ENCODE assay signal across 1 cellular context in genomic region chr20:49616154-49617007, GRCh38.
TF ChIP-seq lines count a peak whose summit lies in the region.

No MANE protein-coding gene starts in this region.

TF ChIP-seq in HepG2, 621 proteins besides CTCF, POLR2A, EP300 and RAD21:
- 0 out of 2 replicates have a peak, but pooled peaks have one; percentile 46 for TF ChIP-seq SP4 (CRISPR knock-in tag; IDR thresholded peaks at IDR 0.05)
- no peak for TF ChIP-seq KDM2A (CRISPR knock-in tag; IDR thresholded peaks at IDR 0.05; ENCODE audit: borderline replicate concordance, low read depth)
- TF ChIP-seq TFAP4 (IDR thresholded peaks at IDR 0.05; ENCODE audit: borderline replicate concordance, low read depth) = no peak
- peak; percentile 98 for TF ChIP-seq ZNF205 (CRISPR knock-in tag; IDR thresholded peaks at IDR 0.05)
- TF ChIP-seq ZNF629 (CRISPR knock-in tag; conservative IDR thresholded peaks at IDR 0.05) = peak; percentile 84
- TF ChIP-seq ASH2L (IDR thresholded peaks at IDR 0.05; ENCODE audit: insufficient read length, low read depth, low read length) = peak; percentile 26
- TF ChIP-seq, protein P1, sequence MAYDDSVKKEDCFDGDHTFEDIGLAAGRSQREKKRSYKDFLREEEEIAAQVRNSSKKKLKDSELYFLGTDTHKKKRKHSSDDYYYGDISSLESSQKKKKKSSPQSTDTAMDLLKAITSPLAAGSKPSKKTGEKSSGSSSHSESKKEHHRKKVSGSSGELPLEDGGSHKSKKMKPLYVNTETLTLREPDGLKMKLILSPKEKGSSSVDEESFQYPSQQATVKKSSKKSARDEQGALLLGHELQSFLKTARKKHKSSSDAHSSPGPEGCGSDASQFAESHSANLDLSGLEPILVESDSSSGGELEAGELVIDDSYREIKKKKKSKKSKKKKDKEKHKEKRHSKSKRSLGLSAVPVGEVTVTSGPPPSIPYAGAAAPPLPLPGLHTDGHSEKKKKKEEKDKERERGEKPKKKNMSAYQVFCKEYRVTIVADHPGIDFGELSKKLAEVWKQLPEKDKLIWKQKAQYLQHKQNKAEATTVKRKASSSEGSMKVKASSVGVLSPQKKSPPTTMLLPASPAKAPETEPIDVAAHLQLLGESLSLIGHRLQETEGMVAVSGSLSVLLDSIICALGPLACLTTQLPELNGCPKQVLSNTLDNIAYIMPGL (CRISPR knock-in tag; IDR thresholded peaks at IDR 0.05; ENCODE audit: borderline replicate concordance in 1 of 2, low read depth in 1 of 2) = 0 out of 4 replicates have a peak, but pooled peaks of 1 of the 2 experiments have one; percentile 46
- TF ChIP-seq, protein P2, sequence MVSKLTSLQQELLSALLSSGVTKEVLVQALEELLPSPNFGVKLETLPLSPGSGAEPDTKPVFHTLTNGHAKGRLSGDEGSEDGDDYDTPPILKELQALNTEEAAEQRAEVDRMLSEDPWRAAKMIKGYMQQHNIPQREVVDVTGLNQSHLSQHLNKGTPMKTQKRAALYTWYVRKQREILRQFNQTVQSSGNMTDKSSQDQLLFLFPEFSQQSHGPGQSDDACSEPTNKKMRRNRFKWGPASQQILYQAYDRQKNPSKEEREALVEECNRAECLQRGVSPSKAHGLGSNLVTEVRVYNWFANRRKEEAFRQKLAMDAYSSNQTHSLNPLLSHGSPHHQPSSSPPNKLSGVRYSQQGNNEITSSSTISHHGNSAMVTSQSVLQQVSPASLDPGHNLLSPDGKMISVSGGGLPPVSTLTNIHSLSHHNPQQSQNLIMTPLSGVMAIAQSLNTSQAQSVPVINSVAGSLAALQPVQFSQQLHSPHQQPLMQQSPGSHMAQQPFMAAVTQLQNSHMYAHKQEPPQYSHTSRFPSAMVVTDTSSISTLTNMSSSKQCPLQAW (CRISPR knock-in tag; IDR thresholded peaks at IDR 0.05) = no peak
- TF ChIP-seq CREM (IDR thresholded peaks at IDR 0.05) = no peak
- no peak for TF ChIP-seq CREM (CRISPR knock-in tag; IDR thresholded peaks at IDR 0.05)
- TF ChIP-seq GMEB1 (CRISPR knock-in tag; IDR thresholded peaks at IDR 0.05; ENCODE audit: borderline replicate concordance) = 0 out of 2 replicates have a peak, but pooled peaks have one; percentile 31
- 0 out of 2 replicates have a peak, but pooled peaks have one; percentile 7 for TF ChIP-seq ZSCAN21 (CRISPR knock-in tag; IDR thresholded peaks at IDR 0.05; ENCODE audit: borderline replicate concordance)
- TF ChIP-seq ZNF317 (CRISPR knock-in tag; IDR thresholded peaks at IDR 0.05) = 0 out of 2 replicates have a peak, but pooled peaks have one; percentile 38
- TF ChIP-seq, protein P3, sequence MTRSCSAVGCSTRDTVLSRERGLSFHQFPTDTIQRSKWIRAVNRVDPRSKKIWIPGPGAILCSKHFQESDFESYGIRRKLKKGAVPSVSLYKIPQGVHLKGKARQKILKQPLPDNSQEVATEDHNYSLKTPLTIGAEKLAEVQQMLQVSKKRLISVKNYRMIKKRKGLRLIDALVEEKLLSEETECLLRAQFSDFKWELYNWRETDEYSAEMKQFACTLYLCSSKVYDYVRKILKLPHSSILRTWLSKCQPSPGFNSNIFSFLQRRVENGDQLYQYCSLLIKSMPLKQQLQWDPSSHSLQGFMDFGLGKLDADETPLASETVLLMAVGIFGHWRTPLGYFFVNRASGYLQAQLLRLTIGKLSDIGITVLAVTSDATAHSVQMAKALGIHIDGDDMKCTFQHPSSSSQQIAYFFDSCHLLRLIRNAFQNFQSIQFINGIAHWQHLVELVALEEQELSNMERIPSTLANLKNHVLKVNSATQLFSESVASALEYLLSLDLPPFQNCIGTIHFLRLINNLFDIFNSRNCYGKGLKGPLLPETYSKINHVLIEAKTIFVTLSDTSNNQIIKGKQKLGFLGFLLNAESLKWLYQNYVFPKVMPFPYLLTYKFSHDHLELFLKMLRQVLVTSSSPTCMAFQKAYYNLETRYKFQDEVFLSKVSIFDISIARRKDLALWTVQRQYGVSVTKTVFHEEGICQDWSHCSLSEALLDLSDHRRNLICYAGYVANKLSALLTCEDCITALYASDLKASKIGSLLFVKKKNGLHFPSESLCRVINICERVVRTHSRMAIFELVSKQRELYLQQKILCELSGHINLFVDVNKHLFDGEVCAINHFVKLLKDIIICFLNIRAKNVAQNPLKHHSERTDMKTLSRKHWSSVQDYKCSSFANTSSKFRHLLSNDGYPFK (CRISPR knock-in tag; IDR thresholded peaks at IDR 0.05; ENCODE audit: borderline replicate concordance) = no peak
- no peak for TF ChIP-seq ZNF12 (CRISPR knock-in tag; IDR thresholded peaks at IDR 0.05)
- peak; percentile 49 for TF ChIP-seq IKZF4 (CRISPR knock-in tag; IDR thresholded peaks at IDR 0.05; ENCODE audit: borderline replicate concordance, low read depth, not compliant biosample characterization)
- TF ChIP-seq ZNF136 (CRISPR knock-in tag; IDR thresholded peaks at IDR 0.05; ENCODE audit: low read depth) = 0 out of 2 replicates have a peak, but pooled peaks have one; percentile 71
- no peak for TF ChIP-seq HNRNPH1 (optimal IDR thresholded peaks at IDR 0.05; ENCODE audit: low read depth, low read length)
- 0 out of 2 replicates have a peak, but pooled peaks have one; percentile 13 for TF ChIP-seq NR2F2 (IDR thresholded peaks at IDR 0.05; ENCODE audit: borderline replicate concordance, low read depth)
- TF ChIP-seq ZNF598 (CRISPR knock-in tag; IDR thresholded peaks at IDR 0.05; ENCODE audit: borderline replicate concordance) = 0 out of 2 replicates have a peak, but pooled peaks have one; percentile 28
- TF ChIP-seq, protein P4, sequence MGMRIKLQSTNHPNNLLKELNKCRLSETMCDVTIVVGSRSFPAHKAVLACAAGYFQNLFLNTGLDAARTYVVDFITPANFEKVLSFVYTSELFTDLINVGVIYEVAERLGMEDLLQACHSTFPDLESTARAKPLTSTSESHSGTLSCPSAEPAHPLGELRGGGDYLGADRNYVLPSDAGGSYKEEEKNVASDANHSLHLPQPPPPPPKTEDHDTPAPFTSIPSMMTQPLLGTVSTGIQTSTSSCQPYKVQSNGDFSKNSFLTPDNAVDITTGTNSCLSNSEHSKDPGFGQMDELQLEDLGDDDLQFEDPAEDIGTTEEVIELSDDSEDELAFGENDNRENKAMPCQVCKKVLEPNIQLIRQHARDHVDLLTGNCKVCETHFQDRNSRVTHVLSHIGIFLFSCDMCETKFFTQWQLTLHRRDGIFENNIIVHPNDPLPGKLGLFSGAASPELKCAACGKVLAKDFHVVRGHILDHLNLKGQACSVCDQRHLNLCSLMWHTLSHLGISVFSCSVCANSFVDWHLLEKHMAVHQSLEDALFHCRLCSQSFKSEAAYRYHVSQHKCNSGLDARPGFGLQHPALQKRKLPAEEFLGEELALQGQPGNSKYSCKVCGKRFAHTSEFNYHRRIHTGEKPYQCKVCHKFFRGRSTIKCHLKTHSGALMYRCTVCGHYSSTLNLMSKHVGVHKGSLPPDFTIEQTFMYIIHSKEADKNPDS (CRISPR knock-in tag; IDR thresholded peaks at IDR 0.05) = no peak
- TF ChIP-seq SALL2 (CRISPR knock-in tag; IDR thresholded peaks at IDR 0.05) = no peak
- peak; percentile 18; the same call in 1 of the 2 replicates for TF ChIP-seq ZNF362 (CRISPR knock-in tag; IDR thresholded peaks at IDR 0.05; ENCODE audit: borderline replicate concordance)
- no peak for TF ChIP-seq MED13 (CRISPR knock-in tag; IDR thresholded peaks at IDR 0.05)
- 0 out of 2 replicates have a peak, but pooled peaks have one; percentile 69 for TF ChIP-seq FUBP1 (CRISPR knock-in tag; IDR thresholded peaks at IDR 0.05; ENCODE audit: borderline replicate concordance)
- 0 out of 2 replicates have a peak, but pooled peaks have one; percentile 49 for TF ChIP-seq ZNF784 (CRISPR knock-in tag; IDR thresholded peaks at IDR 0.05; ENCODE audit: borderline replicate concordance)
- TF ChIP-seq ZNF704 (CRISPR knock-in tag; IDR thresholded peaks at IDR 0.05; ENCODE audit: borderline replicate concordance) = no peak
- peak; percentile 68; the same call in 1 of the 2 replicates for TF ChIP-seq ESRRA (CRISPR knock-in tag; IDR thresholded peaks at IDR 0.05; ENCODE audit: low read depth)
